Comparison of ENCODE assay signal across 13 cellular contexts in genomic region chr7:112986256-112987031, GRCh38.
DNase-seq lines count a peak whose midpoint lies in the region; ATAC-seq, FAIRE-seq and TF ChIP-seq lines count a peak whose summit lies in the region.
"Had no signal": no experiment of that assay in that cellular context is flagged by ENCODE, and none has a peak within 500 bp of the region (broad histone marks: within the 10 kb centered on the region; RNA-seq: fewer than 3 reads in every experiment).

No MANE protein-coding gene starts in this region.

- H3K27me3 ChIP-seq in BJ (ENCODE audit: control insufficient read depth, insufficient read depth, low read length) (no peaks in the 10 kb centered on the region), bronchial epithelial cell (ENCODE audit: control insufficient read depth, insufficient read depth, low read length) (no peaks in the 10 kb centered on the region), left lung (no peaks in the 10 kb centered on the region)
- H3K27me3 ChIP-seq: suprapubic skin had no signal

- H3K27ac ChIP-seq in left lung: no peak overlapping the region
- H3K27ac ChIP-seq: suprapubic skin had no signal

- H3K36me3 ChIP-seq in BJ (ENCODE audit: control insufficient read depth, insufficient read depth, low read length): no peaks in the 10 kb centered on the region
- no peaks in the 10 kb centered on the region for H3K36me3 ChIP-seq in bronchial epithelial cell (ENCODE audit: control insufficient read depth, insufficient read depth, low read length)
- no peaks in the 10 kb centered on the region for H3K36me3 ChIP-seq in left lung
- H3K36me3 ChIP-seq: suprapubic skin had no signal

- DNase-seq in BJ (ENCODE audit: low read depth) (peak; percentile 19), LHCN-M2 (ENCODE audit: low read depth) (peak; percentile 89), bronchial epithelial cell (ENCODE audit: low read depth) (peak; percentile 36), left lung (no peak), NCI-H2081 treated with DMSO at 0.1 percent for 48 hours (lab: John Stamatoyannopoulos, UW) (no peak), NCI-H2081 (lab: John Stamatoyannopoulos, UW) (no peak), NCI-H774 (lab: John Stamatoyannopoulos, UW) (no peak)
- DNase-seq: effector memory CD8-positive, alpha-beta T cell; kidney glomerular epithelial cell; NCI-H1105 treated with DMSO at 0.1 percent for 48 hours; NCI-H748 treated with DMSO at 0.1 percent for 48 hours had no signal

- H3K9me3 ChIP-seq in left lung: no peaks in the 10 kb centered on the region
- H3K9me3 ChIP-seq: suprapubic skin had no signal

- intact Hi-C loops in left lung (cut with DNase I): no loop called here

- POLR2A ChIA-PET in BJ (lab: Charles Lee): no interaction called here

- H3K4me3 ChIP-seq in BJ (ENCODE audit: low read depth, low read length) (no peak overlapping the region), bronchial epithelial cell (ENCODE audit: low read depth, low read length) (no peak overlapping the region), left lung (no peak overlapping the region)
- H3K4me3 ChIP-seq: suprapubic skin had no signal

- CTCF ChIA-PET in BJ (lab: Yijun Ruan, JAX): interaction anchor here (0.7 kb wide), 1 partner anchor 28 kb away, joined by 3 read pairs; no protein-coding TSS in a partner anchor

- FAIRE-seq in bronchial epithelial cell (lab: Jason Lieb, UNC): no peak

- ATAC-seq in left lung (peak; percentile 32), HG02840 (IDR thresholded peaks at IDR 0.05; ENCODE audit: low FRiP score, unreplicated experiment) (no peak)
- ATAC-seq: effector memory CD8-positive, alpha-beta T cell had no signal

- TF ChIP-seq CTCF in BJ (IDR thresholded peaks at IDR 0.05; ENCODE audit: insufficient read depth, low read depth, low read length) (no peak), bronchial epithelial cell (IDR thresholded peaks at IDR 0.05; ENCODE audit: insufficient read depth, low read length, severe bottlenecking) (no peak), left lung (IDR thresholded peaks at IDR 0.05) (no peak)

- no peaks in the 10 kb centered on the region for H3K4me1 ChIP-seq in left lung
- H3K4me1 ChIP-seq: suprapubic skin had no signal

Comparison
In these comparisons a context has a peak if more than half of its experiments do, and no peak if none do; other contexts are left out.
1. DNase-seq: peak in BJ (single experiment), LHCN-M2 (single experiment) and bronchial epithelial cell (single experiment); none in left lung (0 of 2), NCI-H2081 treated with DMSO at 0.1 percent for 48 hours (single experiment), NCI-H2081 (0 of 2) and NCI-H774 (single experiment).